Comparison of ENCODE assay signal across 8 cellular contexts in the genomic region with DNA sequence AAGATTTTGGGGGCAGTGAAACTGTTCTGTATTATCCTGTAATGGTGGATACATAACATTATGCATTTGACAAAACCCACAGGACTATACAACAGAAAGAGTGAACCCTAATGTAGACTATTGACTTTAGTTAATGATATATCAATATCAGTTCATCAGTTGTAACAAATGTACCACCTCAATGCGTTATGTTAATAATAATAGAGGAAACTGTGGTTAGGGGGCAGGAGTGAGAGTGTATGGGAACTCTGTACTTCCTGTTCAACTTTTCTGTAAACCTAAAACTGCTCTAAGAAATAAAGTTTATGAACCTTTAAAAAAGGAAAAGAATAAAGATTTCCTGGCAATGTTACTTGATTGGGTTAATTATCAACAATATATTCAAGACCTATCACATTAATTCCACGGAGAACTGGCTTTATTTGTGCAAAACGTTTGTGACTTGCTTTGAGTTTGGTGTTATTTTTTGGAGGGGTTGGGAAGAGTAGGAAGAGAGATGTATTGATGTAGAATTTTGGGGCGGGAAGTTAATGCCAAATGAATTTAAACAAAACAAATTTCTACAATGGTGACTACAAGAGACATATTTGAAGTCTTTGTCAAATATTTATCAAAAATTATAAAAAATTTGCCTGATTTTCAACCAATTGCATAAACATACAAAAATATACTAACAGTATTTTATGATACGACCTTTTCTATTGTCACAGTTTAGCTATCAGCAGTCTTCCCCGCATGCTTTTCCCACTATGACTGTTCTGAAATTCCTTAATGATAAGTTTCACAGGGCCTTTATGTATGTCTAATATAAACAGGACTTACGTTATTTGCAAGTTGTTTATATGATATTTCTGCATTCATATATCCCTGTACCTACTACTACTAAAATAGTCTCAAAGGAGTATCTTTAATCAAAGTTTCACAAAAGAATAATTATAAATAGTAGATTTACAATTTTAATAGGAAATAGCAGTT. TPM values are rescaled to one million over a fixed set of nuclear protein-coding genes. Genes with fewer than 3 reads are reported as not detected.
DNase-seq lines count a peak whose midpoint lies in the region; ATAC-seq lines count a peak whose summit lies in the region.

No MANE protein-coding gene starts in this region.

- no peaks in the 10 kb centered on the region for H3K9me3 Mint-ChIP-seq in stimulated activated naive CD8-positive, alpha-beta T cell treated with anti-CD3 and anti-CD28 coated beads, Interleukin-15, Interleukin-2, amounts not matched to agents 100 ng/mL and 50 ng/mL, for 24 hours
- H3K9me3 Mint-ChIP-seq in immature natural killer cell: no peaks in the 10 kb centered on the region

- peaks cover 50% of the 10 kb centered on the region for H3K4me1 Mint-ChIP-seq in stimulated activated naive CD8-positive, alpha-beta T cell treated with anti-CD3 and anti-CD28 coated beads, Interleukin-15, Interleukin-2, amounts not matched to agents 100 ng/mL and 50 ng/mL, for 24 hours (ENCODE audit: low read depth)
- H3K4me1 Mint-ChIP-seq in T-helper 17 cell (peaks cover 39% of the 10 kb centered on the region), immature natural killer cell (peaks cover 53 to 63% of the 10 kb centered on the region in 2 donors)

- ATAC-seq in stimulated activated naive CD8-positive, alpha-beta T cell treated with anti-CD3 and anti-CD28 coated beads, Interleukin-15, Interleukin-2, amounts not matched to agents 100 U/mL and 50 U/mL, for 24 hours: no peak
- ATAC-seq in T-helper 17 cell: no peak
- no peak for ATAC-seq in HG02973 (IDR thresholded peaks at IDR 0.05; ENCODE audit: unreplicated experiment)

- no peaks in the 10 kb centered on the region for H3K9me3 ChIP-seq in T-helper 17 cell (ENCODE audit: control insufficient read depth, low read length, poor library complexity, severe bottlenecking)

- no peaks in the 10 kb centered on the region for H3K27me3 Mint-ChIP-seq in stimulated activated naive CD8-positive, alpha-beta T cell treated with anti-CD3 and anti-CD28 coated beads, Interleukin-15, Interleukin-2, amounts not matched to agents 100 ng/mL and 50 ng/mL, for 24 hours
- H3K27me3 Mint-ChIP-seq in T-helper 17 cell (no peaks in the 10 kb centered on the region), immature natural killer cell (ENCODE audit: low read depth in 3 of 3) (peaks cover 6 to 13% (median 11%) of the 10 kb centered on the region in 3 donors)

- peak overlapping the region; percentile 37 for H3K27ac Mint-ChIP-seq in stimulated activated naive CD8-positive, alpha-beta T cell treated with anti-CD3 and anti-CD28 coated beads, Interleukin-15, Interleukin-2, amounts not matched to agents 100 ng/mL and 50 ng/mL, for 24 hours
- peak overlapping the region; percentile 97 for H3K27ac Mint-ChIP-seq in T-helper 17 cell
- peak overlapping the region; percentile 66 to 95 (median 84) for H3K27ac Mint-ChIP-seq in immature natural killer cell

- DNase-seq in stimulated activated naive CD8-positive, alpha-beta T cell treated with anti-CD3 and anti-CD28 coated beads, Interleukin-15, Interleukin-2, amounts not matched to agents 100 U/mL and 50 U/mL, for 24 hours: no peak
- DNase-seq in T-helper 17 cell: no peak
- peak in 1 of 3 donors; percentile 17 for DNase-seq in immature natural killer cell
- DNase-seq in NCI-H774 (lab: John Stamatoyannopoulos, UW): no peak
- no peak for DNase-seq in RKO (ENCODE audit: low spot score)
- no peak for DNase-seq in RPMI8226

- H3K36me3 Mint-ChIP-seq in stimulated activated naive CD8-positive, alpha-beta T cell treated with anti-CD3 and anti-CD28 coated beads, Interleukin-15, Interleukin-2, amounts not matched to agents 100 ng/mL and 50 ng/mL, for 24 hours (ENCODE audit: low read depth): peaks cover 4% of the 10 kb centered on the region
- H3K36me3 Mint-ChIP-seq in T-helper 17 cell (ENCODE audit: low read depth): peaks cover 5% of the 10 kb centered on the region
- no peaks in the 10 kb centered on the region for H3K36me3 Mint-ChIP-seq in immature natural killer cell

- H3K4me3 Mint-ChIP-seq in stimulated activated naive CD8-positive, alpha-beta T cell treated with anti-CD3 and anti-CD28 coated beads, Interleukin-15, Interleukin-2, amounts not matched to agents 100 ng/mL and 50 ng/mL, for 24 hours: peak overlapping the region; percentile 42
- H3K4me3 Mint-ChIP-seq in T-helper 17 cell (peak overlapping the region; percentile 79), immature natural killer cell (peak overlapping the region; percentile 59 to 100 (median 63))

RNA-seq across cellular contexts. Expression of gene RTN4, which starts 2.1 kb away (rescaled TPM):
- total RNA-seq in T-helper 17 cell: 100 to 1,000 TPM in 1 of 2 donors, 10 to 100 TPM in 1; 92.7 to 114 TPM
- 100 to 1,000 TPM in 2 of 3 donors, 10 to 100 TPM in 1; 75.8 to 173 (median 152) TPM for polyA plus RNA-seq in immature natural killer cell

Comparison
In these comparisons a context has a peak if more than half of its experiments do, and no peak if none do; other contexts are left out.
1. H3K27ac Mint-ChIP-seq: peak in every context shown above with its lines; median percentile 97 in T-helper 17 cell; 84 in immature natural killer cell; 37 in stimulated activated naive CD8-positive, alpha-beta T cell treated with anti-CD3 and anti-CD28 coated beads, Interleukin-15, Interleukin-2, amounts not matched to agents 100 ng/mL and 50 ng/mL, for 24 hours.